24 cellular contexts compared by ENCODE assay signal in the genomic region with DNA sequence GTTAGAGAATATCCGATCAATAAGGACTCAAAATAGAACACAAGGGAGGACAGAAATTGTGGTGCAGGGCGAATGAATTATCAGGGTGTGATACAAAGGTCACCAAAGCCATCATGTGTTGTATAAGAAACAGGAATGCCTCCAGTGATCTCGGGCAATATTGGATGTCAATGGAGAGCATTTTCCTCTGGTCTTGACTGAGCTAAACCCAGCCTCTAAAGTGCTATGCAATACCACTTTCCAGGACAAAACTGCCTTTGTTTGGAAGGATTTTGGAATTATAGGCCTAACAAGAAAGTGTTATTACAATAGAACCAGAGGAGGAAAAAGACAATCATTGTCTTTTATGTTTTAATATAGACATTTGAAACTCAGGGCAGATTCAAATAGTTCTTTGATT.
"Had no signal": no experiment of that assay in that cellular context is flagged by ENCODE, and none has a peak within 500 bp of the region (broad histone marks: within the 10 kb centered on the region; RNA-seq: fewer than 3 reads in every experiment).

No MANE protein-coding gene starts in this region.

- H3K4me1 Mint-ChIP-seq: stimulated activated effector memory CD8-positive, alpha-beta T cell treated with anti-CD3 and anti-CD28 coated beads, Interleukin-12 subunit alpha, Interleukin-12 subunit beta, amount 100 ng/mL, for 72 hours; stimulated activated memory B cell treated with anti-CD40 and anti-IgM and Interleukin-4, amounts not matched to agents 10 μg/mL and 1 μg/mL and 100 μg/mL, for 72 hours; stimulated activated naive B cell treated with anti-CD40 and anti-IgM and Interleukin-4, amounts not matched to agents 10 μg/mL and 1 μg/mL and 100 μg/mL, for 72 hours; stimulated activated naive CD8-positive, alpha-beta T cell treated with anti-CD3 and anti-CD28 coated beads, Interleukin-15, amount 100 ng/mL, for 72 hours had no signal

- ATAC-seq: stimulated activated effector memory CD8-positive, alpha-beta T cell treated with anti-CD3 and anti-CD28 coated beads, Interleukin-12 subunit alpha, Interleukin-12 subunit beta, amount 100 ng/mL, for 72 hours; stimulated activated memory B cell treated with anti-CD40 and anti-IgM and Interleukin-4, amounts not matched to agents 10 μg/mL and 1 μg/mL and 100 μg/mL, for 72 hours; stimulated activated naive B cell treated with anti-CD40 and anti-IgM and Interleukin-4, amounts not matched to agents 10 μg/mL and 1 μg/mL and 100 μg/mL, for 72 hours; stimulated activated naive CD8-positive, alpha-beta T cell treated with anti-CD3 and anti-CD28 coated beads, Interleukin-15, amount 100 ng/mL, for 72 hours; stimulated activated naive CD8-positive, alpha-beta T cell treated with anti-CD3 and anti-CD28 coated beads, Interleukin-15, Interleukin-2, amounts not matched to agents 100 U/mL and 50 U/mL, for 24 hours; upper lobe of right lung had no signal

- H3K27me3 Mint-ChIP-seq: stimulated activated memory B cell treated with anti-CD40 and anti-IgM and Interleukin-4, amounts not matched to agents 10 μg/mL and 1 μg/mL and 100 μg/mL, for 72 hours; stimulated activated naive B cell treated with anti-CD40 and anti-IgM and Interleukin-4, amounts not matched to agents 10 μg/mL and 1 μg/mL and 100 μg/mL, for 72 hours; stimulated activated naive CD8-positive, alpha-beta T cell treated with anti-CD3 and anti-CD28 coated beads, Interleukin-15, amount 100 ng/mL, for 72 hours; stimulated activated naive CD8-positive, alpha-beta T cell treated with anti-CD3 and anti-CD28 coated beads, Interleukin-15, Interleukin-2, amounts not matched to agents 100 ng/mL and 50 ng/mL, for 24 hours; type B pancreatic cell had no signal

- H3K4me3 Mint-ChIP-seq: stimulated activated effector memory CD8-positive, alpha-beta T cell treated with anti-CD3 and anti-CD28 coated beads, Interleukin-12 subunit alpha, Interleukin-12 subunit beta, amount 100 ng/mL, for 72 hours; stimulated activated memory B cell treated with anti-CD40 and anti-IgM and Interleukin-4, amounts not matched to agents 10 μg/mL and 1 μg/mL and 100 μg/mL, for 72 hours; stimulated activated naive B cell treated with anti-CD40 and anti-IgM and Interleukin-4, amounts not matched to agents 10 μg/mL and 1 μg/mL and 100 μg/mL, for 72 hours; stimulated activated naive CD8-positive, alpha-beta T cell treated with anti-CD3 and anti-CD28 coated beads, Interleukin-15, amount 100 ng/mL, for 72 hours; stimulated activated naive CD8-positive, alpha-beta T cell treated with anti-CD3 and anti-CD28 coated beads, Interleukin-15, Interleukin-2, amounts not matched to agents 100 ng/mL and 50 ng/mL, for 24 hours; type B pancreatic cell had no signal

- H3K27ac Mint-ChIP-seq: stimulated activated effector memory CD8-positive, alpha-beta T cell treated with anti-CD3 and anti-CD28 coated beads, Interleukin-12 subunit alpha, Interleukin-12 subunit beta, amount 100 ng/mL, for 72 hours; stimulated activated memory B cell treated with anti-CD40 and anti-IgM and Interleukin-4, amounts not matched to agents 10 μg/mL and 1 μg/mL and 100 μg/mL, for 72 hours; stimulated activated naive B cell treated with anti-CD40 and anti-IgM and Interleukin-4, amounts not matched to agents 10 μg/mL and 1 μg/mL and 100 μg/mL, for 72 hours; stimulated activated naive CD8-positive, alpha-beta T cell treated with anti-CD3 and anti-CD28 coated beads, Interleukin-15, amount 100 ng/mL, for 72 hours; stimulated activated naive CD8-positive, alpha-beta T cell treated with anti-CD3 and anti-CD28 coated beads, Interleukin-15, Interleukin-2, amounts not matched to agents 100 ng/mL and 50 ng/mL, for 24 hours; type B pancreatic cell had no signal

- DNase-seq: stimulated activated CD4-positive, alpha-beta T cell treated with anti-CD3 and anti-CD28 coated beads, Interleukin-2, amount 100 ng/mL, for 48 hours; stimulated activated CD4-positive, alpha-beta T cell treated with anti-CD3 and anti-CD28 coated beads, Interleukin-4, amount 100 ng/mL, for 1 hour; stimulated activated CD4-positive, alpha-beta T cell treated with anti-CD3 and anti-CD28 coated beads, Interleukin-4, amount 100 ng/mL, for 24 hours; stimulated activated CD4-positive, alpha-beta T cell treated with anti-CD3 and anti-CD28 coated beads, Interleukin-4, amount 100 ng/mL, for 4 hours; stimulated activated CD8-positive, alpha-beta memory T cell treated with anti-CD3 and anti-CD28 coated beads, Interleukin-4, amount 100 ng/mL, for 48 hours; stimulated activated naive B cell treated with anti-CD40 and anti-IgM and Interleukin-4, amounts not matched to agents 10 μg/mL and 1 μg/mL and 100 μg/mL, for 72 hours; stimulated activated naive CD4-positive, alpha-beta T cell; stimulated activated naive CD4-positive, alpha-beta T cell treated with Interleukin-2 at 50 U/mL for 16 hours; stimulated activated naive CD8-positive, alpha-beta T cell treated with anti-CD3 and anti-CD28 coated beads, Interleukin-15, amount 100 ng/mL, for 72 hours; stimulated activated naive CD8-positive, alpha-beta T cell treated with anti-CD3 and anti-CD28 coated beads, Interleukin-15, Interleukin-2, amounts not matched to agents 100 U/mL and 50 U/mL, for 24 hours; stomach; substantia nigra; testis; thyroid gland; tibial artery; transverse colon; trophoblast cell; upper lobe of left lung; upper lobe of right lung; uterus had no signal

- H3K36me3 Mint-ChIP-seq: stimulated activated effector memory CD8-positive, alpha-beta T cell treated with anti-CD3 and anti-CD28 coated beads, Interleukin-12 subunit alpha, Interleukin-12 subunit beta, amount 100 ng/mL, for 72 hours; stimulated activated memory B cell treated with anti-CD40 and anti-IgM and Interleukin-4, amounts not matched to agents 10 μg/mL and 1 μg/mL and 100 μg/mL, for 72 hours; stimulated activated naive B cell treated with anti-CD40 and anti-IgM and Interleukin-4, amounts not matched to agents 10 μg/mL and 1 μg/mL and 100 μg/mL, for 72 hours; type B pancreatic cell had no signal

- H3K9me3 Mint-ChIP-seq: stimulated activated effector memory CD8-positive, alpha-beta T cell treated with anti-CD3 and anti-CD28 coated beads, Interleukin-12 subunit alpha, Interleukin-12 subunit beta, amount 100 ng/mL, for 72 hours; stimulated activated naive CD8-positive, alpha-beta T cell treated with anti-CD3 and anti-CD28 coated beads, Interleukin-15, Interleukin-2, amounts not matched to agents 100 ng/mL and 50 ng/mL, for 24 hours had no signal
